In the genomic region with DNA sequence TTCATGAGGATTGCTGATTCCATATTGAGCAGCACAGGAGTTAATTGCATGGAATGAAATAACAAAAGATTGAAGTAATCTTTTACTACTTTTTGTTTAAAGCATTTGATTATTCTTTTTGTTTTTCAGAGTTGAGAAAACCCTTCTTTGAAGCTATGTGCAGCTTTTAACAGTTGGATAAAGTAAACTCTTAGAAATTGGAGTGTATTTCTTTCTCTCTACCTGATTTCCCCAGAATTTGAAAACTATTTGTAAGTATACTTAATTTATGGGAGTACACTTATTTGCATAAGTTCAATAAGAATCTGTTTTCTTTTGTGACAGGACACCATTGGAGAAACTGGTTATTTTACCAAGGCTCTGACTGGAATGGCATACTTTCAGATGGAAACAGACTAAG, we compare ENCODE assay signal across 7 cellular contexts.
"Had no signal": no experiment of that assay in that cellular context is flagged by ENCODE, and none has a peak within 500 bp of the region (broad histone marks: within the 10 kb centered on the region; RNA-seq: fewer than 3 reads in every experiment).

No MANE protein-coding gene starts in this region.

- DNase-seq: H9, HCEC 1CT, HFFc6 had no signal

- H3K4me3 ChIP-seq: GM23338 had no signal

- H3K4me2 ChIP-seq: GM23338 had no signal

- H3K27ac ChIP-seq: HL-60 had no signal

- ATAC-seq: GM23338, HepG2 had no signal

- H3K27ac Mint-ChIP-seq: GM23338, H9, HFFc6, IgD-negative memory B cell had no signal

- H3K36me3 Mint-ChIP-seq: IgD-negative memory B cell had no signal
